Comparison of ENCODE assay signal across 10 cellular contexts in genomic region chr10:126904493-126904806, GRCh38. TPM values are rescaled to one million over a fixed set of nuclear protein-coding genes. Genes with fewer than 3 reads are reported as not detected.
DNase-seq lines count a peak whose midpoint lies in the region; ATAC-seq, FAIRE-seq and TF ChIP-seq lines count a peak whose summit lies in the region.
"Had no signal": no experiment of that assay in that cellular context is flagged by ENCODE, and none has a peak within 500 bp of the region (broad histone marks: within the 10 kb centered on the region; RNA-seq: fewer than 3 reads in every experiment).

No MANE protein-coding gene starts in this region.

- H3K36me3 ChIP-seq in H1 (ENCODE audit: control insufficient read depth in 2 of 4, insufficient read depth in 4 of 4, low read length in 3 of 4) (peaks cover 0 to 32% (median 7%) of the 10 kb centered on the region in 4 experiments; a peak in 5 of 8 replicates), mucosa of stomach (ENCODE audit: control insufficient read depth, insufficient read depth, low read length) (no peaks in the 10 kb centered on the region)
- no peaks in the 10 kb centered on the region for H3K36me3 ChIP-seq in CD8-positive, alpha-beta T cell (ENCODE audit: insufficient read depth, low read length)

- no peak overlapping the region for H3K27ac ChIP-seq in H1 (ENCODE audit: low read depth, low read length)
- H3K27ac ChIP-seq in CD8-positive, alpha-beta T cell (ENCODE audit: low read depth, low read length): no peak overlapping the region

- H2BK5ac ChIP-seq in H1 (ENCODE audit: low read depth, low read length): no peak overlapping the region; the same call in 1 of the 2 replicates

- peak overlapping the region; percentile 47 for H3K56ac ChIP-seq in H1 (replicated peaks; ENCODE audit: insufficient read length, low read depth, low read length)

- 0 out of 2 replicates have a peak overlapping the region, but pooled peaks have one; percentile 20 for H2AFZ ChIP-seq in H1 (ENCODE audit: low read length)

- H3K27me3 ChIP-seq in H1 (replicated peaks in 1 of 4; ENCODE audit: control insufficient read depth in 3 of 4, extremely low read depth in 1 of 4, insufficient read depth in 3 of 4, low read length in 3 of 4) (no peaks in the 10 kb centered on the region), mucosa of stomach (ENCODE audit: control insufficient read depth, insufficient read depth, low read length) (peaks cover 7% of the 10 kb centered on the region)
- H3K27me3 ChIP-seq in CD8-positive, alpha-beta T cell (ENCODE audit: insufficient read depth, low read length): no peaks in the 10 kb centered on the region

- no peaks in the 10 kb centered on the region for H3K4me1 Mint-ChIP-seq in activated naive CD4-positive, alpha-beta T cell treated with anti-CD3 and anti-CD28 coated beads, Interleukin-2, amount 50 U/mL, for 24 hours
- peaks cover 38% of the 10 kb centered on the region for H3K4me1 Mint-ChIP-seq in type B pancreatic cell (ENCODE audit: unreplicated experiment)
- peaks cover 5% of the 10 kb centered on the region for H3K4me1 Mint-ChIP-seq in CD8-positive, alpha-beta T cell (ENCODE audit: low read depth)

- H3K23me2 ChIP-seq in H1 (ENCODE audit: low read depth, low read length): peaks cover 12% of the 10 kb centered on the region; the same call in 1 of the 2 replicates

- TF ChIP-seq POLR2A in H1 (IDR thresholded peaks at IDR 0.05; ENCODE audit: control extremely low read depth in 1 of 2, low read depth in 2 of 2, low read length in 2 of 2): no peak

- no peak for TF ChIP-seq EP300 in H1 (IDR thresholded peaks at IDR 0.05; ENCODE audit: borderline replicate concordance in 1 of 2, low read depth in 2 of 2, low read length in 2 of 2)

- CTCF ChIA-PET in H1 (lab: Charles Lee; ENCODE audit: partially characterized antibody): no interaction called here
- CTCF ChIA-PET in CD8-positive, alpha-beta T cell (lab: Charles Lee): no interaction called here

- no peak for FAIRE-seq in H1 (lab: Jason Lieb, UNC)

- H3K14ac ChIP-seq in H1 (ENCODE audit: insufficient read length): no peak overlapping the region

- H3K4ac ChIP-seq in H1 (replicated peaks; ENCODE audit: insufficient read length, low read depth, low read length): peak overlapping the region; percentile 6

- no peak overlapping the region; the same call in 1 of the 2 replicates for H4K8ac ChIP-seq in H1 (ENCODE audit: extremely low read depth, insufficient read depth, low read length)

- no peak overlapping the region for H2BK20ac ChIP-seq in H1 (ENCODE audit: low read length)

- DNase-seq in activated naive CD4-positive, alpha-beta T cell treated with Interleukin-2 at 50 U/mL for 16 hours: no peak
- DNase-seq in H1 (ENCODE audit: low read depth in 1 of 2, low spot score in 2 of 2) (no peak), type B pancreatic cell (ENCODE audit: extremely low spot score, unreplicated experiment) (no peak), globus pallidus (ENCODE audit: low spot score) (no peak)
- DNase-seq in CD8-positive, alpha-beta T cell: no peak
- DNase-seq: AML-193; stimulated activated CD4-positive, alpha-beta T cell treated with anti-CD3 and anti-CD28 coated beads, Interleukin-4, amount 100 ng/mL, for 24 hours had no signal

- peaks cover 21% of the 10 kb centered on the region for H3K79me1 ChIP-seq in H1 (ENCODE audit: low read depth, low read length)

- intact Hi-C loops in CD8-positive, alpha-beta T cell (cut with DNase I, micrococcal nuclease): no loop called here

- 54% methylated on average over 10 of the region's 10 CpGs; no CpG with 5 or more reads in 1 of the 2 experiments for WGBS in H1 (ENCODE audit: extremely low coverage in 1 of 2, insufficient coverage in 1 of 2, insufficient read length in 1 of 2, insufficient replicate concordance in 2 of 2, low coverage in 1 of 2, low lambda C conversion rate in 2 of 2, missing lambda C conversion rate in 1 of 2), 2 experiments

- H3K4me3 ChIP-seq in H1 (ENCODE audit: extremely low read depth in 1 of 4, insufficient read depth in 2 of 4, low read depth in 3 of 4, low read length in 4 of 4): peak overlapping the region; percentile 62 to 91 (median 74)
- H3K4me3 ChIP-seq in mucosa of stomach (ENCODE audit: low read length): peak overlapping the region; percentile 56
- H3K4me3 ChIP-seq in CD8-positive, alpha-beta T cell (ENCODE audit: low read depth, low read length): no peak overlapping the region

- no peak overlapping the region for H3K4me3 Mint-ChIP-seq in activated naive CD4-positive, alpha-beta T cell treated with anti-CD3 and anti-CD28 coated beads, Interleukin-2, amount 50 U/mL, for 24 hours
- H3K4me3 Mint-ChIP-seq in type B pancreatic cell: peak overlapping the region; percentile 95
- H3K4me3 Mint-ChIP-seq in CD8-positive, alpha-beta T cell: no peak overlapping the region

- H2BK120ac ChIP-seq in H1 (replicated peaks; ENCODE audit: low read depth, low read length): no peak overlapping the region

- no peak for TF ChIP-seq RAD21 in H1 (IDR thresholded peaks at IDR 0.05 in 1 of 2, conservative IDR thresholded peaks at IDR 0.05 in 1 of 2; ENCODE audit: low read depth in 2 of 2, low read length in 2 of 2)

- H3K18ac ChIP-seq in H1 (ENCODE audit: extremely low read depth, low read length): peak overlapping the region; percentile 60; the same call in 1 of the 2 replicates

- H3K4me2 ChIP-seq in H1 (ENCODE audit: insufficient read depth in 1 of 2, low read depth in 2 of 2, low read length in 2 of 2): peak overlapping the region; percentile 75 to 79

- peaks cover 20% of the 10 kb centered on the region for H3K27me3 Mint-ChIP-seq in activated naive CD4-positive, alpha-beta T cell treated with anti-CD3 and anti-CD28 coated beads, Interleukin-2, amount 50 U/mL, for 24 hours
- H3K27me3 Mint-ChIP-seq in type B pancreatic cell: peaks cover 3% of the 10 kb centered on the region
- peaks cover 24% of the 10 kb centered on the region for H3K27me3 Mint-ChIP-seq in CD8-positive, alpha-beta T cell (ENCODE audit: low read depth)

- peak overlapping the region; percentile 88; the same call in 1 of the 2 replicates for H2BK15ac ChIP-seq in H1 (ENCODE audit: low read length)

- no peak overlapping the region for H2AK5ac ChIP-seq in H1 (ENCODE audit: low read depth, low read length)

- peak overlapping the region; percentile 55; the same call in 1 of the 2 replicates for H2BK12ac ChIP-seq in H1 (ENCODE audit: low read depth, low read length)

- peaks cover 0 to 21% (median 14%) of the 10 kb centered on the region in 4 experiments; a peak in 5 of 7 replicates for H3K4me1 ChIP-seq in H1 (replicated peaks in 1 of 4; ENCODE audit: control insufficient read depth in 3 of 4, insufficient read depth in 4 of 4, low read length in 3 of 4)
- H3K4me1 ChIP-seq in mucosa of stomach (ENCODE audit: control insufficient read depth, insufficient read depth, low read length): peaks cover 11% of the 10 kb centered on the region
- no peaks in the 10 kb centered on the region for H3K4me1 ChIP-seq in CD8-positive, alpha-beta T cell (ENCODE audit: insufficient read depth, low read length)

- no peak overlapping the region for H4K5ac ChIP-seq in H1 (ENCODE audit: insufficient read length, low read depth, low read length)

- peaks cover 11 to 15% of the 10 kb centered on the region in 2 experiments for H4K20me1 ChIP-seq in H1 (replicated peaks in 1 of 2; ENCODE audit: control insufficient read depth in 1 of 2, insufficient read depth in 2 of 2, low read length in 2 of 2)

- ATAC-seq in CD8-positive, alpha-beta T cell: no peak
- no peak for ATAC-seq in esophagus mucosa

- peak overlapping the region; percentile 30 for H3K27ac Mint-ChIP-seq in activated naive CD4-positive, alpha-beta T cell treated with anti-CD3 and anti-CD28 coated beads, Interleukin-2, amount 50 U/mL, for 24 hours
- H3K27ac Mint-ChIP-seq in type B pancreatic cell: peak overlapping the region; percentile 56
- no peak overlapping the region for H3K27ac Mint-ChIP-seq in CD8-positive, alpha-beta T cell

- no peaks in the 10 kb centered on the region for H3K9me3 Mint-ChIP-seq in activated naive CD4-positive, alpha-beta T cell treated with anti-CD3 and anti-CD28 coated beads, Interleukin-2, amount 50 U/mL, for 24 hours
- no peaks in the 10 kb centered on the region for H3K9me3 Mint-ChIP-seq in type B pancreatic cell
- H3K9me3 Mint-ChIP-seq in CD8-positive, alpha-beta T cell: no peaks in the 10 kb centered on the region

- H4K91ac ChIP-seq in H1 (replicated peaks; ENCODE audit: insufficient read length, low read length): peak overlapping the region; percentile 91

- POLR2A ChIA-PET in H1 (lab: Charles Lee; ENCODE audit: partially characterized antibody): interaction anchor here (0.7 to 1.6 kb wide), 5 partner anchors 9 to 53 kb away, joined by 3 to 6 read pairs (median 3); no protein-coding TSS in a partner anchor
- POLR2A ChIA-PET in CD8-positive, alpha-beta T cell (lab: Charles Lee): no interaction called here

- no peaks in the 10 kb centered on the region for H3K36me3 Mint-ChIP-seq in activated naive CD4-positive, alpha-beta T cell treated with anti-CD3 and anti-CD28 coated beads, Interleukin-2, amount 50 U/mL, for 24 hours
- peaks cover 22% of the 10 kb centered on the region for H3K36me3 Mint-ChIP-seq in type B pancreatic cell
- H3K36me3 Mint-ChIP-seq in CD8-positive, alpha-beta T cell: no peaks in the 10 kb centered on the region

- peaks cover 6 to 38% of the 10 kb centered on the region in 2 experiments; a peak in 3 of 4 replicates for H3K79me2 ChIP-seq in H1 (ENCODE audit: control insufficient read depth in 1 of 2, insufficient read depth in 2 of 2, low read length in 2 of 2)

- H3K9me3 ChIP-seq in H1 (ENCODE audit: insufficient read depth in 2 of 2, low read depth in 1 of 2, low read length in 1 of 2): peaks cover 4 to 7% of the 10 kb centered on the region in 2 experiments; a peak in 1 of 4 replicates
- no peaks in the 10 kb centered on the region for H3K9me3 ChIP-seq in mucosa of stomach (ENCODE audit: control insufficient read depth, low read length)
- H3K9me3 ChIP-seq in CD8-positive, alpha-beta T cell (ENCODE audit: low read length): no peaks in the 10 kb centered on the region

- no peak overlapping the region for H3K23ac ChIP-seq in H1 (ENCODE audit: insufficient read length)

- H3K9ac ChIP-seq in H1 (replicated peaks in 1 of 4; ENCODE audit: extremely low read depth in 1 of 4, low read depth in 3 of 4, low read length in 3 of 4) (peak overlapping the region in 1 of 4 experiments; percentile 41; a peak in 1 of 7 replicates), mucosa of stomach (ENCODE audit: low read length) (peak overlapping the region; percentile 53)

- no peak for TF ChIP-seq CTCF in H1 (IDR thresholded peaks at IDR 0.05; ENCODE audit: control extremely low read depth in 1 of 3, insufficient read depth in 1 of 3, low read depth in 1 of 3, low read length in 3 of 3)
- no peak for TF ChIP-seq CTCF in type B pancreatic cell (conservative IDR thresholded peaks at IDR 0.05)
- TF ChIP-seq CTCF in CD8-positive, alpha-beta T cell (IDR thresholded peaks at IDR 0.05): no peak

RNA-seq across cellular contexts. Expression of gene DOCK1, which starts 0.8 kb away (rescaled TPM):
- total RNA-seq in H1 (2021; fragmentation: NEBNext Ultra II Directional; extraction: Animal tissue kit (Norgen Biotek cat#: 25700)): 53.0 and 54.4 TPM in 2 replicates
- polyA plus RNA-seq in H1 (2011; rRNA removed): 11.6 and 13.2 TPM in 2 replicates
- polyA plus RNA-seq in H1 (2011; cell fraction: cytosol; rRNA removed): 15.4 TPM
- polyA plus RNA-seq in H1 (2011; cell fraction: nucleus; rRNA removed): 19.9 TPM
- polyA plus RNA-seq in H1 (2012, experiment 1 of 2): 25.4 to 28.3 TPM (median 27.3 TPM) in 4 replicates
- polyA plus RNA-seq in H1 (2012, experiment 2 of 2): 1.4 TPM
- polyA plus RNA-seq in H1 (2013, experiment 1 of 2): 17.8 TPM
- 17.9 TPM for polyA plus RNA-seq in H1 (2013, experiment 2 of 2)
- polyA minus RNA-seq in H1 (2011; rRNA and poly(A)+ RNA removed): 68.4 and 69.6 TPM in 2 replicates
- 32.3 TPM for polyA minus RNA-seq in H1 (2011; cell fraction: cytosol; rRNA and poly(A)+ RNA removed)
- polyA minus RNA-seq in H1 (2011; cell fraction: nucleus; rRNA and poly(A)+ RNA removed): 160 TPM
- total RNA-seq in type B pancreatic cell (ENCODE audit: low replicate concordance) (61.6 and 67.4 TPM in 2 replicates), esophagus mucosa (37.6 TPM)
- not detected for total RNA-seq in CD8-positive, alpha-beta T cell

Comparison
In these comparisons a context has a peak if more than half of its experiments do, and no peak if none do; other contexts are left out.
1. RNA of gene DOCK1, which starts 0.8 kb away (total RNA-seq): 61.6 to 67.4 TPM in type B pancreatic cell, 53.0 to 54.4 TPM in H1 and 37.6 TPM in esophagus mucosa (single experiment); not detected in CD8-positive, alpha-beta T cell; every median in the first group is over 10 times any median in the second.